10 cellular contexts compared by ENCODE assay signal in the genomic region with DNA sequence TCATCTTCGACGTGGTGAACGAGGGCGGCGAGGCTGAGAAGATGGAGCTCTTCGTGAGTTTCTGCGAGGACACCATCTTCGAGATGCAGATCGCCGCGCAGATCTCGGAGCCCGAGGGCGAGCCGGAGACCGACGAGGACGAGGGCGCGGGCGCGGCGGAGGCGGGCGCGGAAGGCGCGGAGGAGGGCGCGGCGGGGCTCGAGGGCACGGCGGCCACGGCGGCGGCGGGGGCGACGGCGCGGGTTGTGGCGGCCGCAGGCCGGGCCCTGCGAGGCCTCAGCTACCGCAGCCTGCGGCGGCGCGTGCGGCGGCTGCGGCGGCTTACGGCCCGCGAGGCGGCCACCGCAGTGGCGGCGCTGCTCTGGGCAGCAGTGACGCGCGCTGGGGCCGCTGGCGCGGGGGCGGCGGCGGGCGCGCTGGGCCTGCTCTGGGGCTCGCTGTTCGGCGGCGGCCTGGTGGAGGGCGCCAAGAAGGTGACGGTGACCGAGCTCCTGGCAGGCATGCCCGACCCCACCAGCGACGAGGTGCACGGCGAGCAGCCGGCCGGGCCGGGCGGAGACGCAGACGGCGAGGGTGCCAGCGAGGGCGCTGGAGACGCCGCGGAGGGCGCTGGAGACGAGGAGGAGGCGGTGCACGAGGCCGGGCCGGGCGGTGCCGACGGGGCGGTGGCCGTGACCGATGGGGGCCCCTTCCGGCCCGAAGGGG.
DNase-seq lines count a peak whose midpoint lies in the region; ATAC-seq lines count a peak whose summit lies in the region.
"Had no signal": no experiment of that assay in that cellular context is flagged by ENCODE, and none has a peak within 500 bp of the region (broad histone marks: within the 10 kb centered on the region; RNA-seq: fewer than 3 reads in every experiment).

No MANE protein-coding gene starts in this region.

- peak overlapping the region; percentile 56 for H3K4me3 Mint-ChIP-seq in T-helper 2 cell treated with Interferon-gamma antibody and Interleukin-4, amounts not matched to agents 5 μg/mL and 100 μg/mL, for 36 hours
- H3K4me3 Mint-ChIP-seq in effector memory CD8-positive, alpha-beta T cell = peak overlapping the region; percentile 74 to 78
- peak overlapping the region; percentile 35 to 68 for H3K4me3 Mint-ChIP-seq in stimulated activated naive B cell treated with anti-CD40 and anti-IgM and Interleukin-4, amounts not matched to agents 10 μg/mL and 1 μg/mL and 100 μg/mL, for 72 hours

- peak; percentile 41 to 52 for ATAC-seq in activated CD4-positive, CD25-positive, alpha-beta regulatory T cell treated with anti-CD3 and anti-CD28 coated beads, Interleukin-2, amount 50 U/mL, for 24 hours
- peak; percentile 71 for ATAC-seq in effector memory CD8-positive, alpha-beta T cell (replicated peaks)
- ATAC-seq in stimulated activated naive B cell treated with anti-CD40 and anti-IgM and Interleukin-4, amounts not matched to agents 10 μg/mL and 1 μg/mL and 100 μg/mL, for 72 hours (replicated peaks) = peak; percentile 57 to 59
- no peak for ATAC-seq in HG03354 (IDR thresholded peaks at IDR 0.05; ENCODE audit: poor library complexity, severe bottlenecking, unreplicated experiment)
- ATAC-seq in GM19324 (IDR thresholded peaks at IDR 0.05; ENCODE audit: low FRiP score, unreplicated experiment) = no peak
- no peak for ATAC-seq in HG02763 (IDR thresholded peaks at IDR 0.05; ENCODE audit: unreplicated experiment)

- H3K36me3 Mint-ChIP-seq in T-helper 2 cell treated with Interferon-gamma antibody and Interleukin-4, amounts not matched to agents 5 μg/mL and 100 μg/mL, for 36 hours (ENCODE audit: low read depth) = no peaks in the 10 kb centered on the region
- H3K36me3 Mint-ChIP-seq in effector memory CD8-positive, alpha-beta T cell (ENCODE audit: insufficient read depth) = peaks cover 3% of the 10 kb centered on the region
- peaks cover 0 to 2% of the 10 kb centered on the region in 2 donors for H3K36me3 Mint-ChIP-seq in stimulated activated naive B cell treated with anti-CD40 and anti-IgM and Interleukin-4, amounts not matched to agents 10 μg/mL and 1 μg/mL and 100 μg/mL, for 72 hours

- peaks cover 21% of the 10 kb centered on the region for H3K4me1 Mint-ChIP-seq in T-helper 2 cell treated with Interferon-gamma antibody and Interleukin-4, amounts not matched to agents 5 μg/mL and 100 μg/mL, for 36 hours (ENCODE audit: low read depth)
- H3K4me1 Mint-ChIP-seq in effector memory CD8-positive, alpha-beta T cell (ENCODE audit: low read depth in 2 of 2) = peaks cover 25 to 31% of the 10 kb centered on the region in 2 donors
- peaks cover 18 to 22% of the 10 kb centered on the region in 2 donors for H3K4me1 Mint-ChIP-seq in stimulated activated naive B cell treated with anti-CD40 and anti-IgM and Interleukin-4, amounts not matched to agents 10 μg/mL and 1 μg/mL and 100 μg/mL, for 72 hours

- DNase-seq in activated CD4-positive, CD25-positive, alpha-beta regulatory T cell (lab: John Stamatoyannopoulos, UW) = no peak
- DNase-seq in T-helper 2 cell treated with Interferon-gamma antibody and Interleukin-4, amounts not matched to agents 5 μg/mL and 100 μg/mL, for 36 hours (ENCODE audit: low spot score) = peak; percentile 43
- peak; percentile 22 to 35 (median 26) for DNase-seq in effector memory CD8-positive, alpha-beta T cell
- no peak for DNase-seq in stimulated activated naive B cell treated with anti-CD40 and anti-IgM and Interleukin-4, amounts not matched to agents 10 μg/mL and 1 μg/mL and 100 μg/mL, for 72 hours
- DNase-seq: Kasumi-1, ovary had no signal

- H3K9me3 Mint-ChIP-seq in T-helper 2 cell treated with Interferon-gamma antibody and Interleukin-4, amounts not matched to agents 5 μg/mL and 100 μg/mL, for 36 hours = no peaks in the 10 kb centered on the region
- H3K9me3 Mint-ChIP-seq in effector memory CD8-positive, alpha-beta T cell = no peaks in the 10 kb centered on the region
- peaks cover 0 to 2% of the 10 kb centered on the region in 2 donors for H3K9me3 Mint-ChIP-seq in stimulated activated naive B cell treated with anti-CD40 and anti-IgM and Interleukin-4, amounts not matched to agents 10 μg/mL and 1 μg/mL and 100 μg/mL, for 72 hours

- peaks cover 12% of the 10 kb centered on the region for H3K27me3 Mint-ChIP-seq in T-helper 2 cell treated with Interferon-gamma antibody and Interleukin-4, amounts not matched to agents 5 μg/mL and 100 μg/mL, for 36 hours (ENCODE audit: low read depth)
- H3K27me3 Mint-ChIP-seq in effector memory CD8-positive, alpha-beta T cell = no peaks in the 10 kb centered on the region
- H3K27me3 Mint-ChIP-seq in stimulated activated naive B cell treated with anti-CD40 and anti-IgM and Interleukin-4, amounts not matched to agents 10 μg/mL and 1 μg/mL and 100 μg/mL, for 72 hours = peaks cover 38 to 55% of the 10 kb centered on the region in 2 donors

- no peak overlapping the region for H3K27ac Mint-ChIP-seq in T-helper 2 cell treated with Interferon-gamma antibody and Interleukin-4, amounts not matched to agents 5 μg/mL and 100 μg/mL, for 36 hours
- H3K27ac Mint-ChIP-seq in effector memory CD8-positive, alpha-beta T cell = peak overlapping the region in 1 of 2 donors; percentile 56
- H3K27ac Mint-ChIP-seq in stimulated activated naive B cell treated with anti-CD40 and anti-IgM and Interleukin-4, amounts not matched to agents 10 μg/mL and 1 μg/mL and 100 μg/mL, for 72 hours = no peak overlapping the region

Comparison
In these comparisons a context has a peak if more than half of its experiments do, and no peak if none do; other contexts are left out.
1. ATAC-seq: peak in activated CD4-positive, CD25-positive, alpha-beta regulatory T cell treated with anti-CD3 and anti-CD28 coated beads, Interleukin-2, amount 50 U/mL, for 24 hours (2 of 2), effector memory CD8-positive, alpha-beta T cell (single experiment) and stimulated activated naive B cell treated with anti-CD40 and anti-IgM and Interleukin-4, amounts not matched to agents 10 μg/mL and 1 μg/mL and 100 μg/mL, for 72 hours (2 of 2); none in HG03354 (single experiment), GM19324 (single experiment) and HG02763 (single experiment).
2. DNase-seq: peak in T-helper 2 cell treated with Interferon-gamma antibody and Interleukin-4, amounts not matched to agents 5 μg/mL and 100 μg/mL, for 36 hours (single experiment) and effector memory CD8-positive, alpha-beta T cell (3 of 3); none in activated CD4-positive, CD25-positive, alpha-beta regulatory T cell (0 of 4) and stimulated activated naive B cell treated with anti-CD40 and anti-IgM and Interleukin-4, amounts not matched to agents 10 μg/mL and 1 μg/mL and 100 μg/mL, for 72 hours (single experiment).
3. Peak in every context shown above with its lines, with median percentiles within 50 percentile points of each other: H3K4me3 Mint-ChIP-seq.